21 cellular contexts compared by ENCODE assay signal in the genomic region with DNA sequence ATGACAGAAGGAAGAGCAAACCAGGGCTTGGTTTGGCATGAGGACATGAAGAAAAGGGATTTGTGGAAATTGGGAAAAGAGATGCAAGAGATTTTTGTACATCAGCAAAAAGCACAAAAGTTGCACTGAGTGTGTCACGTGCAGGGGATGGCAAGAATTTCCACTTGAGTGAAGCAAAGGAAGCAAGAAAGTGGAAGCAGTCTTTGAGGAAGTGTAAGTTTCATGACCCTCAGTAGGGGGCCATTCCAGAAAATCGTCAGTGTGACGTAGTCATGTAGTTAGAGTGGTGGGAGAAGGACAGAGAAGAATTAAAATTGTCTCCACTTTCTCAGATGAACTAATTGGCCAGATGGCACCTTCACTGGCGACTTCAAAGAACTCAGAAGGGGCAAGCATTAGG.
DNase-seq lines count a peak whose midpoint lies in the region; ATAC-seq and TF ChIP-seq lines count a peak whose summit lies in the region.
"Had no signal": no experiment of that assay in that cellular context is flagged by ENCODE, and none has a peak within 500 bp of the region (broad histone marks: within the 10 kb centered on the region; RNA-seq: fewer than 3 reads in every experiment).

No MANE protein-coding gene starts in this region.

- H3K4me3 ChIP-seq in A673 (ENCODE audit: low read depth, low read length, poor library complexity, severe bottlenecking), result no peak overlapping the region
- peak overlapping the region; percentile 13; the same call in 1 of the 2 replicates for H3K4me3 ChIP-seq in OCI-LY3 (ENCODE audit: low read length)
- no peak overlapping the region for H3K4me3 ChIP-seq in CD8-positive, alpha-beta memory T cell (ENCODE audit: low read length)
- H3K4me3 ChIP-seq: stomach had no signal

- H3K27ac Mint-ChIP-seq in IgD-negative memory B cell, result peak overlapping the region; percentile 61 to 90 (median 72)
- no peak overlapping the region for H3K27ac Mint-ChIP-seq in CD8-positive, alpha-beta memory T cell
- H3K27ac Mint-ChIP-seq: activated T-helper 2 cell treated with anti-CD3 and anti-CD28 coated beads, Interferon-gamma antibody, Interleukin-2, Interleukin-4, amounts not matched to agents 10 μg/mL and 5 μg/mL and 100 μg/mL, durations not matched to agents 14 hours and 24 hours and 36 hours; CD4-positive, CD25-positive, alpha-beta regulatory T cell; HFFc6; T-helper 17 cell had no signal

- CTCF ChIA-PET in A673 (lab: Charles Lee), result no interaction called here
- CTCF ChIA-PET in CD8-positive, alpha-beta memory T cell (lab: Charles Lee), result interaction anchor here (0.7 kb wide), 1 partner anchor 19 kb away, joined by 3 read pairs; no protein-coding TSS in a partner anchor

- TF ChIP-seq CTCF in A673 (conservative IDR thresholded peaks at IDR 0.05; ENCODE audit: low read depth, low read length) (no peak), OCI-LY3 (IDR thresholded peaks at IDR 0.05; ENCODE audit: low read depth, low read length) (no peak)

- H3K9ac ChIP-seq in OCI-LY3 (ENCODE audit: low read length), result no peak overlapping the region

- ATAC-seq in HG03565 (IDR thresholded peaks at IDR 0.05; ENCODE audit: unreplicated experiment), result no peak
- ATAC-seq: T-helper 17 cell had no signal

- peak overlapping the region; percentile 39 for H3K4me2 ChIP-seq in OCI-LY3 (ENCODE audit: low read length)

- DNase-seq in A673 (ENCODE audit: low spot score), result peak; percentile 68
- peak; percentile 6 for DNase-seq in kidney glomerular epithelial cell (lab: John Stamatoyannopoulos, UW)
- no peak for DNase-seq in activated naive CD4-positive, alpha-beta T cell treated with anti-CD3 and anti-CD28 coated beads, Interleukin-2, amount 50 U/mL, for 16 hours
- no peak for DNase-seq in CD8-positive, alpha-beta memory T cell
- DNase-seq in stimulated activated CD4-positive, alpha-beta T cell treated with anti-CD3 and anti-CD28 coated beads, Interleukin-4, amount 100 ng/mL, for 24 hours, result no peak
- DNase-seq: activated CD4-positive, CD25-positive, alpha-beta regulatory T cell treated with anti-CD3 and anti-CD28 coated beads, Interleukin-2, amount 50 U/mL, for 72 hours; CD4-positive, CD25-positive, alpha-beta regulatory T cell; effector memory CD4-positive, alpha-beta T cell; HFFc6; islet precursor cell; NCI-H1105; NCI-H2107; NCI-H526 treated with DMSO at 0.1 percent for 48 hours; RPMI8226; stomach; T-helper 17 cell had no signal

- BruUV-seq in A673 (replicated peaks; lab: Mats Ljungman, UMichigan), result no TSS peak

- H2AFZ ChIP-seq in OCI-LY3 (ENCODE audit: low read depth, low read length), result no peak overlapping the region

- peak overlapping the region; percentile 1 for H3K27ac ChIP-seq in A673 (ENCODE audit: low read depth, low read length, poor library complexity, severe bottlenecking)
- H3K27ac ChIP-seq in OCI-LY3 (ENCODE audit: low read length), result no peak overlapping the region
- H3K27ac ChIP-seq in CD8-positive, alpha-beta memory T cell (ENCODE audit: low read depth, low read length), result no peak overlapping the region
- H3K27ac ChIP-seq: stomach had no signal

- H3K9me3 Mint-ChIP-seq in IgD-negative memory B cell, result peaks cover 0 to 5% (median 5%) of the 10 kb centered on the region in 3 donors
- no peaks in the 10 kb centered on the region for H3K9me3 Mint-ChIP-seq in CD8-positive, alpha-beta memory T cell
- H3K9me3 Mint-ChIP-seq: activated T-helper 2 cell treated with anti-CD3 and anti-CD28 coated beads, Interferon-gamma antibody, Interleukin-2, Interleukin-4, amounts not matched to agents 10 μg/mL and 5 μg/mL and 100 μg/mL, durations not matched to agents 14 hours and 24 hours and 36 hours; HFFc6 had no signal

- H3K4me1 ChIP-seq in A673 (ENCODE audit: insufficient read depth, low read length, poor library complexity, severe bottlenecking) (peaks cover 31% of the 10 kb centered on the region), OCI-LY3 (ENCODE audit: low read length) (peaks cover 21% of the 10 kb centered on the region)
- H3K4me1 ChIP-seq in CD8-positive, alpha-beta memory T cell (ENCODE audit: insufficient read depth, low read length), result no peaks in the 10 kb centered on the region

- POLR2A ChIA-PET in A673 (lab: Charles Lee; ENCODE audit: low non-redundant PET), result no interaction called here
- POLR2A ChIA-PET in CD8-positive, alpha-beta memory T cell (lab: Charles Lee), result no interaction called here

- H4K20me1 ChIP-seq in OCI-LY3 (ENCODE audit: insufficient read depth, low read length), result no peaks in the 10 kb centered on the region

- no peaks in the 10 kb centered on the region for H3K9me3 ChIP-seq in A673 (ENCODE audit: low read depth, low read length, poor library complexity, severe bottlenecking)
- H3K9me3 ChIP-seq in OCI-LY3 (ENCODE audit: insufficient read depth, low read length), result no peaks in the 10 kb centered on the region
- H3K9me3 ChIP-seq in CD8-positive, alpha-beta memory T cell (ENCODE audit: low read length), result no peaks in the 10 kb centered on the region
- H3K9me3 ChIP-seq: stomach had no signal

- H3K27me3 ChIP-seq in A673 (replicated peaks; ENCODE audit: insufficient read depth, low read depth, low read length, poor library complexity), result no peaks in the 10 kb centered on the region
- no peaks in the 10 kb centered on the region for H3K27me3 ChIP-seq in OCI-LY3 (ENCODE audit: low read depth, low read length)
- H3K27me3 ChIP-seq in CD8-positive, alpha-beta memory T cell (ENCODE audit: insufficient read depth, low read length, poor library complexity, severe bottlenecking), result no peaks in the 10 kb centered on the region
- H3K27me3 ChIP-seq: stomach had no signal

- peak overlapping the region in 1 of 4 donors; percentile 18 for H3K4me3 Mint-ChIP-seq in IgD-negative memory B cell
- no peak overlapping the region for H3K4me3 Mint-ChIP-seq in CD8-positive, alpha-beta memory T cell
- H3K4me3 Mint-ChIP-seq: CD4-positive, CD25-positive, alpha-beta regulatory T cell; central memory CD8-positive, alpha-beta T cell; HFFc6; T-helper 17 cell had no signal

- peaks cover 26 to 40% (median 36%) of the 10 kb centered on the region in 3 donors for H3K4me1 Mint-ChIP-seq in IgD-negative memory B cell
- no peaks in the 10 kb centered on the region for H3K4me1 Mint-ChIP-seq in CD8-positive, alpha-beta memory T cell
- H3K4me1 Mint-ChIP-seq: CD4-positive, CD25-positive, alpha-beta regulatory T cell; central memory CD8-positive, alpha-beta T cell; T-helper 17 cell had no signal

- H3K36me3 Mint-ChIP-seq in IgD-negative memory B cell, result peaks cover 9% of the 10 kb centered on the region
- H3K36me3 Mint-ChIP-seq in CD8-positive, alpha-beta memory T cell, result no peaks in the 10 kb centered on the region
- H3K36me3 Mint-ChIP-seq: CD4-positive, CD25-positive, alpha-beta regulatory T cell had no signal

- H3K36me3 ChIP-seq in A673 (ENCODE audit: insufficient read depth, low read length, poor library complexity, severe bottlenecking) (no peaks in the 10 kb centered on the region), OCI-LY3 (replicated peaks; ENCODE audit: low read depth, low read length) (no peaks in the 10 kb centered on the region)
- no peaks in the 10 kb centered on the region for H3K36me3 ChIP-seq in CD8-positive, alpha-beta memory T cell (ENCODE audit: insufficient read depth, low read length)
- H3K36me3 ChIP-seq: stomach had no signal

- intact Hi-C loops in A673 (cut with micrococcal nuclease; ENCODE audit: unreplicated experiment), result no loop called here

- no peaks in the 10 kb centered on the region for H3K27me3 Mint-ChIP-seq in IgD-negative memory B cell
- no peaks in the 10 kb centered on the region for H3K27me3 Mint-ChIP-seq in CD8-positive, alpha-beta memory T cell
- H3K27me3 Mint-ChIP-seq: CD4-positive, CD25-positive, alpha-beta regulatory T cell; central memory CD8-positive, alpha-beta T cell; T-helper 17 cell had no signal

- H3K79me2 ChIP-seq in OCI-LY3 (ENCODE audit: low read length), result no peaks in the 10 kb centered on the region

Comparison
In these comparisons a context has a peak if more than half of its experiments do, and no peak if none do; other contexts are left out.
1. DNase-seq: peak in A673 (single experiment) and kidney glomerular epithelial cell (single experiment); none in activated naive CD4-positive, alpha-beta T cell treated with anti-CD3 and anti-CD28 coated beads, Interleukin-2, amount 50 U/mL, for 16 hours (single experiment), CD8-positive, alpha-beta memory T cell (0 of 5) and stimulated activated CD4-positive, alpha-beta T cell treated with anti-CD3 and anti-CD28 coated beads, Interleukin-4, amount 100 ng/mL, for 24 hours (single experiment).
2. H3K27ac Mint-ChIP-seq: peak in IgD-negative memory B cell (3 of 3); none in CD8-positive, alpha-beta memory T cell (0 of 8).